8 cellular contexts compared by ENCODE assay signal in the genomic region with DNA sequence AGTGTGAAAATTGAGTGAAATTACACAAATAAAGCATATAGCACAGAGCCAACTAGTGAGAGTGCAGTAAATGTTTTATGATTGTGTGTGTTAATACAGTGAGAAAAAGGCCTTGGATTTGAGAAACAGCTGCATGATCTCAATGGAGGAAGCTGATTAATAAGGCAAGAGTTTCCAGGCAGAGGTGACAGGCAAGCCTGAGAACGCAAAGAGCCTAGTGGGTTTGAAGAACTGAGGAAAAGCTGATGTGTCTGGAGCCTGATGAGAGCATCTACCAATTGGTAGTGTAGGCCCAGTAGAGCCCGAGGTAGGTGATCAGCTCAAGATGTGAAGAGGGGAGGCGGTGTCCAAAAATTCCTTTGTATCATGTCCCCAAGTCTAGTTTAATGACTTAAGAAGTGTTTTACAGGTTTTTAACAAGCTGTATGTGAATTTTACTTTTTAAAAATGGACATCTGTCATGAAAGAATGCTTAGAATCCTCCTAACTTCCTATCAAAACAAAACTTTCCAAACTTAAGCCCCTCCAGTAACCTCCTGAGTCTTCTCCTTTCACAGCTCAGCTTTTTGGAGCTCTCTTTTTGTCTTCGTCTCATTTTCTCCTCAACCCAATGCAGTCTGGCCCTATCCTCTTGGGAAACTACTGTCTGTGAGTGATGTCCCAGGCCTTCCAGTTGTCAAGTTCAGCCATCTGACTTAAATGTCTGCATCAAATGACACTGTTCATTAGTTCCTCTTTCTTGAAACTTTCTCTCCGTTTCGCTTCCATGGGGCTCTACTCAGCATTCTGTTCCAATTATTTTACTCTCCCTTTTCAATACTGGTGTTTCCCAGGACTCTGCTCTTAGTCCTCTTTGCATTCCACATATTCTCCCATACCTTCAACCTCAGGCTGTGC. TPM values are rescaled to one million over a fixed set of nuclear protein-coding genes. Genes with fewer than 3 reads are reported as not detected.
A peak's percentile ranks its signal among the peaks of the same experiment; 100 is the strongest.
DNase-seq lines count a peak whose midpoint lies in the region; ATAC-seq and TF ChIP-seq lines count a peak whose summit lies in the region.

No MANE protein-coding gene starts in this region.

- 46% methylated on average over 6 of the region's 6 CpGs for WGBS in right cardiac atrium

- POLR2A ChIA-PET in activated CD8-positive, alpha-beta T cell treated with anti-CD3 and anti-CD28 coated beads for 36 hours (lab: Charles Lee) = interaction anchor here (0.9 to 1.3 kb wide), 3 partner anchors 7 to 141 kb away, joined by 3 to 5 read pairs (median 4); no protein-coding TSS in a partner anchor
- POLR2A ChIA-PET in activated CD8-positive, alpha-beta T cell treated with anti-CD3 and anti-CD28 coated beads, Interleukin-2, amount 10 ng/mL, durations not matched to agents 7 days and 5 days (lab: Charles Lee) = interaction anchor here (0.8 to 1.6 kb wide), 4 partner anchors 18 to 693 kb away, joined by 3 to 6 read pairs (median 3); partner anchors contain the start of gene AMD1
- POLR2A ChIA-PET in PC-3 (lab: Charles Lee; ENCODE audit: unreplicated experiment) = no interaction called here

- H3K9me3 Mint-ChIP-seq in activated CD8-positive, alpha-beta T cell treated with anti-CD3 and anti-CD28 coated beads for 36 hours = no peaks in the 10 kb centered on the region
- H3K9me3 Mint-ChIP-seq in activated CD8-positive, alpha-beta T cell treated with anti-CD3 and anti-CD28 coated beads, Interleukin-2, amount 10 ng/mL, durations not matched to agents 7 days and 5 days (ENCODE audit: insufficient read depth) = no peaks in the 10 kb centered on the region

- H3K4me2 ChIP-seq in PC-3 (ENCODE audit: low read length) = peak overlapping the region; percentile 87

- H3K4me3 Mint-ChIP-seq in activated CD8-positive, alpha-beta T cell treated with anti-CD3 and anti-CD28 coated beads for 36 hours = no peak overlapping the region
- H3K4me3 Mint-ChIP-seq in activated CD8-positive, alpha-beta T cell treated with anti-CD3 and anti-CD28 coated beads, Interleukin-2, amount 10 ng/mL, durations not matched to agents 7 days and 5 days = no peak overlapping the region

- no peaks in the 10 kb centered on the region for H3K9me2 ChIP-seq in PC-3 (replicated peaks; ENCODE audit: low read length)

- no peak for ATAC-seq in activated CD8-positive, alpha-beta T cell treated with anti-CD3 and anti-CD28 coated beads for 36 hours
- ATAC-seq in activated CD8-positive, alpha-beta T cell treated with anti-CD3 and anti-CD28 coated beads, Interleukin-2, amount 10 ng/mL, durations not matched to agents 7 days and 5 days = no peak
- ATAC-seq in PC-3 (no peak), right cardiac atrium (no peak)

- no peaks in the 10 kb centered on the region for H3K9me3 ChIP-seq in PC-3 (ENCODE audit: low read length)
- no peaks in the 10 kb centered on the region for H3K9me3 ChIP-seq in right cardiac atrium (ENCODE audit: control insufficient read depth, low read length)
- H3K9me3 ChIP-seq in stomach smooth muscle (ENCODE audit: control insufficient read depth in 2 of 2, low read length in 2 of 2) = no peaks in the 10 kb centered on the region

- peaks cover 4% of the 10 kb centered on the region for H3K27me3 Mint-ChIP-seq in activated CD8-positive, alpha-beta T cell treated with anti-CD3 and anti-CD28 coated beads for 36 hours
- H3K27me3 Mint-ChIP-seq in activated CD8-positive, alpha-beta T cell treated with anti-CD3 and anti-CD28 coated beads, Interleukin-2, amount 10 ng/mL, durations not matched to agents 7 days and 5 days (ENCODE audit: low read depth) = peaks cover 7% of the 10 kb centered on the region

- H3K36me3 Mint-ChIP-seq in activated CD8-positive, alpha-beta T cell treated with anti-CD3 and anti-CD28 coated beads for 36 hours (ENCODE audit: low read depth) = no peaks in the 10 kb centered on the region
- peaks cover 4% of the 10 kb centered on the region for H3K36me3 Mint-ChIP-seq in activated CD8-positive, alpha-beta T cell treated with anti-CD3 and anti-CD28 coated beads, Interleukin-2, amount 10 ng/mL, durations not matched to agents 7 days and 5 days (ENCODE audit: low read depth)

- H3K4me1 ChIP-seq in PC-3 (ENCODE audit: insufficient read depth, low read length) (peaks cover 33% of the 10 kb centered on the region), right cardiac atrium (ENCODE audit: control insufficient read depth, insufficient read depth, low read length) (peaks cover 6% of the 10 kb centered on the region), stomach smooth muscle (ENCODE audit: control insufficient read depth, insufficient read depth, low read length) (peaks cover 25% of the 10 kb centered on the region)

- H4K20me1 ChIP-seq in PC-3 (ENCODE audit: low read length) = no peaks in the 10 kb centered on the region

- H3K27ac Mint-ChIP-seq in activated CD8-positive, alpha-beta T cell treated with anti-CD3 and anti-CD28 coated beads for 36 hours = no peak overlapping the region
- H3K27ac Mint-ChIP-seq in activated CD8-positive, alpha-beta T cell treated with anti-CD3 and anti-CD28 coated beads, Interleukin-2, amount 10 ng/mL, durations not matched to agents 7 days and 5 days = no peak overlapping the region

- H3K79me2 ChIP-seq in PC-3 (ENCODE audit: low read length) = peaks cover 77% of the 10 kb centered on the region

- H3K27ac ChIP-seq in PC-3 (ENCODE audit: low read length) (no peak overlapping the region), right cardiac atrium (ENCODE audit: low read length) (no peak overlapping the region), stomach smooth muscle (ENCODE audit: low read length) (peak overlapping the region; percentile 85)

- H2AFZ ChIP-seq in PC-3 (ENCODE audit: low read length) = peak overlapping the region; percentile 97; the same call in 1 of the 2 replicates

- peaks cover 18% of the 10 kb centered on the region for H3K4me1 Mint-ChIP-seq in activated CD8-positive, alpha-beta T cell treated with anti-CD3 and anti-CD28 coated beads for 36 hours (ENCODE audit: low read depth)
- peaks cover 21% of the 10 kb centered on the region for H3K4me1 Mint-ChIP-seq in activated CD8-positive, alpha-beta T cell treated with anti-CD3 and anti-CD28 coated beads, Interleukin-2, amount 10 ng/mL, durations not matched to agents 7 days and 5 days (ENCODE audit: low read depth)

- CTCF ChIA-PET in activated CD8-positive, alpha-beta T cell treated with anti-CD3 and anti-CD28 coated beads for 36 hours (lab: Charles Lee) = interaction anchor here (0.7 to 1.3 kb wide), 2 partner anchors 142 to 209 kb away, joined by 3 to 5 read pairs; no protein-coding TSS in a partner anchor
- CTCF ChIA-PET in activated CD8-positive, alpha-beta T cell treated with anti-CD3 and anti-CD28 coated beads, Interleukin-2, amount 10 ng/mL, durations not matched to agents 7 days and 5 days (lab: Charles Lee) = interaction anchor here (1.0 to 4.4 kb wide), 3 partner anchors 9 to 208 kb away, joined by 3 to 18 read pairs (median 4); no protein-coding TSS in a partner anchor
- CTCF ChIA-PET in PC-3 (lab: Charles Lee) = no interaction called here

- intact Hi-C loops in activated CD8-positive, alpha-beta T cell treated with anti-CD3 and anti-CD28 coated beads for 36 hours (cut with micrococcal nuclease) = loop anchor here (2.0 kb wide), 1 partner anchor 209 kb away; no protein-coding TSS in a partner anchor
- intact Hi-C loops in PC-3 (cut with micrococcal nuclease) = no loop called here
- intact Hi-C loops in right cardiac atrium (cut with DNase I) = loop anchor here in 1 of 4 donors (10.0 kb wide), 1 partner anchor 213 kb away; no protein-coding TSS in a partner anchor

- H3K9ac ChIP-seq in PC-3 (ENCODE audit: low read length) (peak overlapping the region; percentile 77), stomach smooth muscle (ENCODE audit: low read length in 2 of 2) (peak overlapping the region; percentile 79 to 91)

- H3K27me3 ChIP-seq in PC-3 (ENCODE audit: low read length) = no peaks in the 10 kb centered on the region
- H3K27me3 ChIP-seq in right cardiac atrium (ENCODE audit: control insufficient read depth, insufficient read depth) = no peaks in the 10 kb centered on the region
- H3K27me3 ChIP-seq in stomach smooth muscle (ENCODE audit: control insufficient read depth in 1 of 2, insufficient read depth in 2 of 2, low read length in 2 of 2) = no peaks in the 10 kb centered on the region

- BruUV-seq in PC-3 (replicated peaks; lab: Mats Ljungman, UMichigan) = no TSS peak

- H3K4me3 ChIP-seq in PC-3 (ENCODE audit: low read length) (peak overlapping the region; percentile 82), right cardiac atrium (ENCODE audit: low read length) (peak overlapping the region; percentile 86), stomach smooth muscle (ENCODE audit: low read length in 2 of 2) (peak overlapping the region; percentile 92 to 98)

- TF ChIP-seq CTCF in activated CD8-positive, alpha-beta T cell treated with anti-CD3 and anti-CD28 coated beads for 36 hours (IDR thresholded peaks at IDR 0.05) = no peak
- no peak for TF ChIP-seq CTCF in PC-3 (conservative IDR thresholded peaks at IDR 0.05; ENCODE audit: low read depth, low read length)

- no peaks in the 10 kb centered on the region for H3F3A ChIP-seq in PC-3 (ENCODE audit: low read length, unreplicated experiment)

- H3K36me3 ChIP-seq in PC-3 (ENCODE audit: low read depth, low read length) (no peaks in the 10 kb centered on the region), stomach smooth muscle (ENCODE audit: control insufficient read depth in 2 of 2, insufficient read depth in 2 of 2, low read length in 2 of 2) (no peaks in the 10 kb centered on the region)

- peak; percentile 25 for DNase-seq in activated CD8-positive, alpha-beta T cell treated with anti-CD3 and anti-CD28 coated beads for 36 hours
- no peak for DNase-seq in activated CD8-positive, alpha-beta T cell treated with anti-CD3 and anti-CD28 coated beads, Interleukin-2, amount 10 ng/mL, durations not matched to agents 7 days and 5 days
- DNase-seq in PC-3 (no peak), right cardiac atrium (no peak), foreskin melanocyte (no peak), GM19240 (ENCODE audit: insufficient read length, low spot score) (no peak)
- no peak for DNase-seq in effector CD4-positive, alpha-beta T cell

RNA-seq across cellular contexts. Expression of gene CDC40, which starts 1.2 kb away (rescaled TPM):
- 10 to 100 TPM; 25.5 to 26.0 TPM for total RNA-seq in activated CD8-positive, alpha-beta T cell treated with anti-CD3 and anti-CD28 coated beads for 36 hours
- total RNA-seq in activated CD8-positive, alpha-beta T cell treated with anti-CD3 and anti-CD28 coated beads, Interleukin-2, amount 10 ng/mL, durations not matched to agents 7 days and 5 days = 10 to 100 TPM; 25.9 to 27.0 TPM
- total RNA-seq in PC-3 (2014; rRNA removed) = 7.4 and 8.9 TPM in 2 replicates
- 10 to 100 TPM; 13.6 to 19.1 (median 15.4) TPM for total RNA-seq in right cardiac atrium
- 8.1 TPM for polyA plus RNA-seq in right cardiac atrium

RNA-seq across cellular contexts. Expression of gene WASF1, which starts 1.9 kb away (rescaled TPM):
- total RNA-seq in activated CD8-positive, alpha-beta T cell treated with anti-CD3 and anti-CD28 coated beads for 36 hours = 1 to 10 TPM; 4.6 to 4.8 TPM
- under 1 TPM; 0.50 to 0.76 TPM for total RNA-seq in activated CD8-positive, alpha-beta T cell treated with anti-CD3 and anti-CD28 coated beads, Interleukin-2, amount 10 ng/mL, durations not matched to agents 7 days and 5 days
- 3.0 and 15.8 TPM in 2 replicates for total RNA-seq in PC-3 (2014; rRNA removed)
- 1 to 10 TPM; 1.5 to 3.6 (median 2.3) TPM for total RNA-seq in right cardiac atrium
- polyA plus RNA-seq in right cardiac atrium = 2.0 TPM
